Comparison of ENCODE assay signal across 22 cellular contexts in genomic region chr16:73483934-73484712, GRCh38.
DNase-seq lines count a peak whose midpoint lies in the region; FAIRE-seq and TF ChIP-seq lines count a peak whose summit lies in the region.
"Had no signal": no experiment of that assay in that cellular context is flagged by ENCODE, and none has a peak within 500 bp of the region (broad histone marks: within the 10 kb centered on the region; RNA-seq: fewer than 3 reads in every experiment).

No MANE protein-coding gene starts in this region.

- H3K9ac ChIP-seq in ES-I3 (ENCODE audit: low read depth, low read length), result peak overlapping the region; percentile 54; the same call in 1 of the 2 replicates

- peaks cover 66% of the 10 kb centered on the region for H3K27me3 Mint-ChIP-seq in progenitor cell of endocrine pancreas
- H3K27me3 Mint-ChIP-seq in CD4-positive, alpha-beta memory T cell, result peaks cover 3 to 10% of the 10 kb centered on the region in 2 donors

- in situ Hi-C loops in brain microvascular endothelial cell (cut with HindIII; ENCODE audit: low pct_ligation_motif_present, low sequenced_read_pairs), result no loop called here

- CTCF ChIA-PET in CD4-positive, alpha-beta memory T cell (lab: Charles Lee; ENCODE audit: partially characterized antibody), result no interaction called here

- H3K4me1 Mint-ChIP-seq in progenitor cell of endocrine pancreas (ENCODE audit: low read depth), result peaks cover 9% of the 10 kb centered on the region
- peaks cover 0 to 6% (median 3%) of the 10 kb centered on the region in 4 donors for H3K4me1 Mint-ChIP-seq in CD4-positive, alpha-beta memory T cell

- H3K27me3 ChIP-seq in bronchial epithelial cell (ENCODE audit: control insufficient read depth, insufficient read depth, low read length) (no peaks in the 10 kb centered on the region), brain microvascular endothelial cell (replicated peaks) (no peaks in the 10 kb centered on the region)
- H3K27me3 ChIP-seq in CD4-positive, alpha-beta memory T cell (ENCODE audit: insufficient read depth, low read length), result no peaks in the 10 kb centered on the region
- H3K27me3 ChIP-seq: uterus had no signal

- H3K4me3 ChIP-seq in bronchial epithelial cell (ENCODE audit: low read depth, low read length), result no peak overlapping the region
- no peak overlapping the region for H3K4me3 ChIP-seq in CD4-positive, alpha-beta memory T cell (ENCODE audit: low read length in 2 of 2)
- H3K4me3 ChIP-seq in brain microvascular endothelial cell (ENCODE audit: low read depth, low read length), result no peak overlapping the region
- H3K4me3 ChIP-seq: GM12878, uterus had no signal

- H3K27ac ChIP-seq in CD4-positive, alpha-beta memory T cell (ENCODE audit: low read depth, low read length), result no peak overlapping the region
- no peak overlapping the region for H3K27ac ChIP-seq in brain microvascular endothelial cell
- H3K27ac ChIP-seq: uterus had no signal

- H3K36me3 Mint-ChIP-seq in progenitor cell of endocrine pancreas (ENCODE audit: insufficient read depth), result no peaks in the 10 kb centered on the region
- H3K36me3 Mint-ChIP-seq in CD4-positive, alpha-beta memory T cell, result no peaks in the 10 kb centered on the region
- H3K36me3 Mint-ChIP-seq: activated naive CD4-positive, alpha-beta T cell treated with anti-CD3 and anti-CD28 coated beads, Interleukin-2, amount 50 U/mL, for 24 hours; stimulated activated naive B cell treated with anti-CD40 and anti-IgM and Interleukin-4, amounts not matched to agents 10 μg/mL and 1 μg/mL and 100 μg/mL, for 72 hours; T-cell had no signal

- H3K36me3 ChIP-seq in ES-I3 (ENCODE audit: insufficient read depth, low read length) (no peaks in the 10 kb centered on the region), bronchial epithelial cell (ENCODE audit: control insufficient read depth, insufficient read depth, low read length) (no peaks in the 10 kb centered on the region), brain microvascular endothelial cell (replicated peaks) (no peaks in the 10 kb centered on the region)
- no peaks in the 10 kb centered on the region for H3K36me3 ChIP-seq in CD4-positive, alpha-beta memory T cell (ENCODE audit: insufficient read depth, low read length)

- H3K27ac Mint-ChIP-seq in progenitor cell of endocrine pancreas, result no peak overlapping the region
- no peak overlapping the region for H3K27ac Mint-ChIP-seq in CD4-positive, alpha-beta memory T cell
- H3K27ac Mint-ChIP-seq: activated CD4-positive, alpha-beta T cell treated with anti-CD3 and anti-CD28 coated beads for 36 hours; activated naive CD4-positive, alpha-beta T cell treated with anti-CD3 and anti-CD28 coated beads, Interleukin-2, amount 50 U/mL, for 24 hours; stimulated activated naive B cell treated with anti-CD40 and anti-IgM and Interleukin-4, amounts not matched to agents 10 μg/mL and 1 μg/mL and 100 μg/mL, for 72 hours; T-cell had no signal

- peaks cover 4% of the 10 kb centered on the region; the same call in 1 of the 2 replicates for H3K4me1 ChIP-seq in ES-I3 (ENCODE audit: insufficient read depth, low read length)
- no peaks in the 10 kb centered on the region for H3K4me1 ChIP-seq in CD4-positive, alpha-beta memory T cell (ENCODE audit: insufficient read depth, low read length)
- H3K4me1 ChIP-seq: uterus had no signal

- no peaks in the 10 kb centered on the region for H3K9me3 ChIP-seq in ES-I3 (ENCODE audit: control insufficient read depth, insufficient read depth, low read length)
- no peaks in the 10 kb centered on the region for H3K9me3 ChIP-seq in CD4-positive, alpha-beta memory T cell (ENCODE audit: control insufficient read depth in 1 of 2, low read length in 2 of 2)
- H3K9me3 ChIP-seq: uterus had no signal

- intact Hi-C loops in CD4-positive, alpha-beta memory T cell (cut with micrococcal nuclease), result no loop called here
- intact Hi-C loops in cardiac septum (cut with DNase I), result no loop called here

- POLR2A ChIA-PET in CD4-positive, alpha-beta memory T cell (lab: Charles Lee; ENCODE audit: partially characterized antibody), result no interaction called here

- FAIRE-seq in bronchial epithelial cell (lab: Jason Lieb, UNC), result peak; percentile 13
- FAIRE-seq: GM12878, small intestine had no signal

- no peaks in the 10 kb centered on the region for H3K9me3 Mint-ChIP-seq in progenitor cell of endocrine pancreas (ENCODE audit: low read depth)
- peaks cover 0 to 9% (median 7%) of the 10 kb centered on the region in 8 donors for H3K9me3 Mint-ChIP-seq in CD4-positive, alpha-beta memory T cell

- peak overlapping the region; percentile 3 for H3K4me3 Mint-ChIP-seq in progenitor cell of endocrine pancreas (ENCODE audit: low read depth)
- H3K4me3 Mint-ChIP-seq in CD4-positive, alpha-beta memory T cell, result no peak overlapping the region
- H3K4me3 Mint-ChIP-seq: activated CD4-positive, alpha-beta T cell treated with anti-CD3 and anti-CD28 coated beads for 36 hours; activated naive CD4-positive, alpha-beta T cell treated with anti-CD3 and anti-CD28 coated beads, Interleukin-2, amount 50 U/mL, for 24 hours had no signal

- TF ChIP-seq CTCF in bronchial epithelial cell (IDR thresholded peaks at IDR 0.05; ENCODE audit: insufficient read depth, low read length, severe bottlenecking), result no peak
- TF ChIP-seq CTCF in progenitor cell of endocrine pancreas (IDR thresholded peaks at IDR 0.05; ENCODE audit: unreplicated experiment), result no peak
- no peak for TF ChIP-seq CTCF in brain microvascular endothelial cell (IDR thresholded peaks at IDR 0.05; ENCODE audit: low read depth, low read length, missing control alignments)

- DNase-seq in M059J (ENCODE audit: low read depth) (peak; percentile 37), bronchial epithelial cell (ENCODE audit: low read depth) (no peak), progenitor cell of endocrine pancreas (ENCODE audit: low spot score, unreplicated experiment) (no peak), brain microvascular endothelial cell (no peak), cardiac septum (ENCODE audit: low spot score) (no peak)
- DNase-seq in CD4-positive, alpha-beta memory T cell, result no peak
- DNase-seq: activated CD4-positive, alpha-beta T cell treated with anti-CD3 and anti-CD28 coated beads for 36 hours; aorta; cerebellar nuclear complex; effector CD4-positive, alpha-beta T cell; foreskin melanocyte; hypothalamus; NCI-H2081 treated with DMSO at 0.1 percent for 48 hours; SHP77; small intestine; stimulated activated CD4-positive, alpha-beta T cell treated with anti-CD3 and anti-CD28 coated beads, Interleukin-2, amount 100 ng/mL, for 48 hours; stimulated activated naive B cell treated with anti-CD40 and anti-IgM and Interleukin-4, amounts not matched to agents 10 μg/mL and 1 μg/mL and 100 μg/mL, for 72 hours; T-cell; uterus had no signal
